9 cellular contexts compared by ENCODE assay signal in genomic region chr2:131425191-131426021, GRCh38. TPM values are rescaled to one million over a fixed set of nuclear protein-coding genes. Genes with fewer than 3 reads are reported as not detected.
DNase-seq lines count a peak whose midpoint lies in the region; ATAC-seq lines count a peak whose summit lies in the region.
"Had no signal": no experiment of that assay in that cellular context is flagged by ENCODE, and none has a peak within 500 bp of the region (broad histone marks: within the 10 kb centered on the region; RNA-seq: fewer than 3 reads in every experiment).

No MANE protein-coding gene starts in this region.

- DNase-seq in activated naive CD4-positive, alpha-beta T cell (lab: John Stamatoyannopoulos, UW), result no peak
- DNase-seq in activated T-helper 2 cell treated with anti-CD3 and anti-CD28 coated beads, Interferon-gamma antibody, Interleukin-2, Interleukin-4, amounts not matched to agents 10 μg/mL and 5 μg/mL and 100 μg/mL, durations not matched to agents 14 hours and 24 hours and 36 hours (ENCODE audit: low spot score), result no peak
- no peak for DNase-seq in T-helper 9 cell
- DNase-seq: NCI-H2029 had no signal

- no peak overlapping the region for H3K27ac Mint-ChIP-seq in activated naive CD4-positive, alpha-beta T cell treated with anti-CD3 and anti-CD28 coated beads, Interleukin-2, amount 50 U/mL, for 24 hours
- no peak overlapping the region for H3K27ac Mint-ChIP-seq in activated T-helper 2 cell treated with anti-CD3 and anti-CD28 coated beads, Interferon-gamma antibody, Interleukin-2, Interleukin-4, amounts not matched to agents 10 μg/mL and 5 μg/mL and 100 μg/mL, durations not matched to agents 14 hours and 24 hours and 36 hours

- no peak for ATAC-seq in HG03432 (IDR thresholded peaks at IDR 0.05; ENCODE audit: unreplicated experiment)
- ATAC-seq in GM21737 (IDR thresholded peaks at IDR 0.05; ENCODE audit: unreplicated experiment), result no peak

- H3K36me3 ChIP-seq in iPS-20b (ENCODE audit: insufficient read depth, low read depth, low read length) (no peaks in the 10 kb centered on the region), urinary bladder (ENCODE audit: insufficient read depth) (no peaks in the 10 kb centered on the region)

- WGBS in urinary bladder, result 6% methylated on average over 46 of the region's 66 CpGs

- H3K9ac ChIP-seq in iPS-20b (ENCODE audit: low read depth, low read length), result no peak overlapping the region

- no peaks in the 10 kb centered on the region for H3K9me3 Mint-ChIP-seq in activated naive CD4-positive, alpha-beta T cell treated with anti-CD3 and anti-CD28 coated beads, Interleukin-2, amount 50 U/mL, for 24 hours
- no peaks in the 10 kb centered on the region for H3K9me3 Mint-ChIP-seq in activated T-helper 2 cell treated with anti-CD3 and anti-CD28 coated beads, Interferon-gamma antibody, Interleukin-2, Interleukin-4, amounts not matched to agents 10 μg/mL and 5 μg/mL and 100 μg/mL, durations not matched to agents 14 hours and 24 hours and 36 hours

- H3K27me3 Mint-ChIP-seq in activated naive CD4-positive, alpha-beta T cell treated with anti-CD3 and anti-CD28 coated beads, Interleukin-2, amount 50 U/mL, for 24 hours, result peaks cover 49% of the 10 kb centered on the region
- peaks cover 73% of the 10 kb centered on the region for H3K27me3 Mint-ChIP-seq in activated T-helper 2 cell treated with anti-CD3 and anti-CD28 coated beads, Interferon-gamma antibody, Interleukin-2, Interleukin-4, amounts not matched to agents 10 μg/mL and 5 μg/mL and 100 μg/mL, durations not matched to agents 14 hours and 24 hours and 36 hours (ENCODE audit: low read depth)

- H3K4me3 Mint-ChIP-seq in activated naive CD4-positive, alpha-beta T cell treated with anti-CD3 and anti-CD28 coated beads, Interleukin-2, amount 50 U/mL, for 24 hours, result peak overlapping the region; percentile 43
- H3K4me3 Mint-ChIP-seq in activated T-helper 2 cell treated with anti-CD3 and anti-CD28 coated beads, Interferon-gamma antibody, Interleukin-2, Interleukin-4, amounts not matched to agents 10 μg/mL and 5 μg/mL and 100 μg/mL, durations not matched to agents 14 hours and 24 hours and 36 hours (ENCODE audit: low read depth), result peak overlapping the region; percentile 13

- H3K4me1 Mint-ChIP-seq in activated naive CD4-positive, alpha-beta T cell treated with anti-CD3 and anti-CD28 coated beads, Interleukin-2, amount 50 U/mL, for 24 hours, result peaks cover 5% of the 10 kb centered on the region
- peaks cover 10% of the 10 kb centered on the region for H3K4me1 Mint-ChIP-seq in activated T-helper 2 cell treated with anti-CD3 and anti-CD28 coated beads, Interferon-gamma antibody, Interleukin-2, Interleukin-4, amounts not matched to agents 10 μg/mL and 5 μg/mL and 100 μg/mL, durations not matched to agents 14 hours and 24 hours and 36 hours (ENCODE audit: low read depth)

- no peaks in the 10 kb centered on the region for H3K9me3 ChIP-seq in iPS-20b (ENCODE audit: insufficient read depth, low read depth, low read length)

- intact Hi-C loops in activated T-helper 2 cell treated with anti-CD3 and anti-CD28 coated beads, Interferon-gamma antibody, Interleukin-2, Interleukin-4, amounts not matched to agents 10 μg/mL and 5 μg/mL and 100 μg/mL, durations not matched to agents 14 hours and 24 hours and 36 hours (cut with micrococcal nuclease), result no loop called here

- H3K4me3 ChIP-seq in iPS-20b (ENCODE audit: low read length), result peak overlapping the region; percentile 55; the same call in 1 of the 2 replicates
- peak overlapping the region; percentile 23 for H3K4me3 ChIP-seq in urinary bladder (ENCODE audit: low read depth, low read length)

- no peaks in the 10 kb centered on the region for H3K36me3 Mint-ChIP-seq in activated naive CD4-positive, alpha-beta T cell treated with anti-CD3 and anti-CD28 coated beads, Interleukin-2, amount 50 U/mL, for 24 hours
- peaks cover 3% of the 10 kb centered on the region for H3K36me3 Mint-ChIP-seq in activated T-helper 2 cell treated with anti-CD3 and anti-CD28 coated beads, Interferon-gamma antibody, Interleukin-2, Interleukin-4, amounts not matched to agents 10 μg/mL and 5 μg/mL and 100 μg/mL, durations not matched to agents 14 hours and 24 hours and 36 hours (ENCODE audit: low read depth)

- H3K4me1 ChIP-seq in iPS-20b (ENCODE audit: insufficient read depth, low read length) (peaks cover 23% of the 10 kb centered on the region), urinary bladder (ENCODE audit: insufficient read depth) (no peaks in the 10 kb centered on the region)

- peaks cover 40% of the 10 kb centered on the region for H3K27me3 ChIP-seq in iPS-20b (ENCODE audit: insufficient read depth, low read length)

- H3K27ac ChIP-seq in iPS-20b (ENCODE audit: low read length) (no peak overlapping the region), urinary bladder (ENCODE audit: low read depth) (no peak overlapping the region)

RNA-seq across cellular contexts. Expression of gene TUBA3D, which starts 50.5 kb away (rescaled TPM):
- not detected in 2 replicates for total RNA-seq in activated T-helper 2 cell treated with anti-CD3 and anti-CD28 coated beads, Interferon-gamma antibody, Interleukin-2, Interleukin-4, amounts not matched to agents 10 μg/mL and 5 μg/mL and 100 μg/mL, durations not matched to agents 14 hours and 24 hours and 36 hours
- not detected for total RNA-seq in urinary bladder
- not detected for polyA plus RNA-seq in urinary bladder
